Comparison of ENCODE assay signal across 17 cellular contexts in the genomic region with DNA sequence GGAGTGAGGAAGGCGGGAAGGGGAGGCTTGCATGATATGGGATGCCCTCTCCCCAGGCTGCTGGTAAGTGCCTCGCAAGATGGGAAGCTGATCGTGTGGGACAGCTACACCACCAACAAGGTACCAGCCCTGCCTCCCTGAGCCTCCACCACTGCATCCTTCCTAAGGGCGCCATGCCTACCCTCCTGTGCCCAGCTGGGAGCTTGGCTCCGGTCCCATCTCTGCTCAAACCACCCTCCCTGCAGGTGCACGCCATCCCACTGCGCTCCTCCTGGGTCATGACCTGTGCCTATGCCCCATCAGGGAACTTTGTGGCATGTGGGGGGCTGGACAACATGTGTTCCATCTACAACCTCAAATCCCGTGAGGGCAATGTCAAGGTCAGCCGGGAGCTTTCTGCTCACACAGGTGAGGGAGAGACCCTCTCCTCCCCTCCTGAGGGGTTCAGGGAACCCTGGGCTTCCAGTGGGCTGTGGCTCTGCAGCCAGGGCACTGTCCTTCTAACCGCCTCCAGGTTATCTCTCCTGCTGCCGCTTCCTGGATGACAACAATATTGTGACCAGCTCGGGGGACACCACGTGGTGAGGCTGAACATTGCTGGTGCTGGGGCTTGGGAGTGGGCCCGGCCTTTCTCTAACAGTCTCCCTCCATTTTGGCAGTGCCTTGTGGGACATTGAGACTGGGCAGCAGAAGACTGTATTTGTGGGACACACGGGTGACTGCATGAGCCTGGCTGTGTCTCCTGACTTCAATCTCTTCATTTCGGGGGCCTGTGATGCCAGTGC. TPM values are rescaled to one million over a fixed set of nuclear protein-coding genes. Genes with fewer than 3 reads are reported as not detected.
DNase-seq lines count a peak whose midpoint lies in the region; ATAC-seq and TF ChIP-seq lines count a peak whose summit lies in the region.
"Had no signal": no experiment of that assay in that cellular context is flagged by ENCODE, and none has a peak within 500 bp of the region (broad histone marks: within the 10 kb centered on the region; RNA-seq: fewer than 3 reads in every experiment).

No MANE protein-coding gene starts in this region.

- H3K36me3 ChIP-seq in DOHH2 (ENCODE audit: control insufficient read depth, low read length): peaks cover 25% of the 10 kb centered on the region
- H3K36me3 ChIP-seq in WERI-Rb-1: peaks cover 82% of the 10 kb centered on the region
- H3K36me3 ChIP-seq in liver (ENCODE audit: control insufficient read depth in 4 of 4, insufficient read depth in 3 of 4, low read depth in 1 of 4, low read length in 3 of 4): no peaks in the 10 kb centered on the region

- H3K9me3 ChIP-seq in DOHH2 (ENCODE audit: control insufficient read depth, insufficient read depth, low read length) (no peaks in the 10 kb centered on the region), WERI-Rb-1 (ENCODE audit: severe bottlenecking) (no peaks in the 10 kb centered on the region), liver (ENCODE audit: control insufficient read depth in 4 of 4, low read length in 3 of 4) (no peaks in the 10 kb centered on the region)
- H3K9me3 ChIP-seq: ascending aorta; BLaER1 treated with 17β-estradiol and CSF1 and Interleukin-3, amounts not matched to agents 10 nM and 100 nM; sigmoid colon had no signal

- no peak overlapping the region for H3K4me2 ChIP-seq in DOHH2 (ENCODE audit: low read length)
- H3K4me2 ChIP-seq: BLaER1 treated with 17β-estradiol and CSF1 and Interleukin-3, amounts not matched to agents 10 nM and 100 nM had no signal

- peak in 1 of 2 donors; percentile 42 for TF ChIP-seq RAD21 in liver (IDR thresholded peaks at IDR 0.05)

- H3K4me3 ChIP-seq in DOHH2 (ENCODE audit: low read length): no peak overlapping the region
- H3K4me3 ChIP-seq in WERI-Rb-1 (ENCODE audit: low read depth, low read length): peak overlapping the region; percentile 66
- H3K4me3 ChIP-seq in liver (ENCODE audit: low read depth in 1 of 3, low read length in 3 of 3): no peak overlapping the region
- H3K4me3 ChIP-seq: ascending aorta; BLaER1 treated with 17β-estradiol and CSF1 and Interleukin-3, amounts not matched to agents 10 nM and 100 nM; sigmoid colon had no signal

- peak; percentile 26 for TF ChIP-seq CTCF in DOHH2 (IDR thresholded peaks at IDR 0.05; ENCODE audit: low read depth, low read length, poor library complexity, severe bottlenecking)
- TF ChIP-seq CTCF in WERI-Rb-1 (IDR thresholded peaks at IDR 0.05; ENCODE audit: low read depth, low read length): peak; percentile 50
- TF ChIP-seq CTCF in liver (IDR thresholded peaks at IDR 0.05; ENCODE audit: low read depth, low read length, missing input control): peak; percentile 4

- DNase-seq in MV-4-11 (lab: John Stamatoyannopoulos, UW) (peak; percentile 33), WERI-Rb-1 (peak; percentile 87), GOT3 (lab: John Stamatoyannopoulos, UW) (no peak)
- DNase-seq in effector CD4-positive, alpha-beta T cell: no peak
- DNase-seq: activated CD4-positive, alpha-beta T cell treated with anti-CD3 and anti-CD28 coated beads for 1 hour; foreskin keratinocyte; GDM1; naive thymus-derived CD4-positive, alpha-beta T cell; NCI-H187; NCI-H774; sigmoid colon had no signal

- no peak overlapping the region for H3K27ac ChIP-seq in DOHH2 (ENCODE audit: low read depth, low read length)
- peak overlapping the region; percentile 92 for H3K27ac ChIP-seq in WERI-Rb-1
- no peak overlapping the region for H3K27ac ChIP-seq in liver (ENCODE audit: low read depth in 1 of 2, low read length in 2 of 2)
- H3K27ac ChIP-seq: ascending aorta; BLaER1 treated with 17β-estradiol and CSF1 and Interleukin-3, amounts not matched to agents 10 nM and 100 nM; foreskin keratinocyte; sigmoid colon had no signal

- no peaks in the 10 kb centered on the region for H4K20me1 ChIP-seq in DOHH2 (ENCODE audit: control insufficient read depth, insufficient read depth, low read depth, low read length)

- no peaks in the 10 kb centered on the region for H3K9me2 ChIP-seq in DOHH2 (replicated peaks; ENCODE audit: control insufficient read depth, low read length)

- H3K79me2 ChIP-seq in DOHH2 (ENCODE audit: control insufficient read depth, low read length): no peaks in the 10 kb centered on the region

- WGBS in liver: 61% methylated on average over 16 of the region's 16 CpGs

- peaks cover 13% of the 10 kb centered on the region for H3F3A ChIP-seq in DOHH2 (ENCODE audit: control insufficient read depth, insufficient read depth)

- no peak for ATAC-seq in GM19452 (IDR thresholded peaks at IDR 0.05; ENCODE audit: unreplicated experiment)
- no peak for ATAC-seq in GM18867 (IDR thresholded peaks at IDR 0.05; ENCODE audit: unreplicated experiment)
- ATAC-seq: foreskin keratinocyte; naive thymus-derived CD4-positive, alpha-beta T cell had no signal

- H3K4me1 ChIP-seq in DOHH2 (ENCODE audit: control insufficient read depth, low read length) (peaks cover 37% of the 10 kb centered on the region), liver (ENCODE audit: control insufficient read depth in 4 of 4, insufficient read depth in 4 of 4, low read length in 3 of 4) (no peaks in the 10 kb centered on the region)
- H3K4me1 ChIP-seq: ascending aorta, foreskin keratinocyte, sigmoid colon had no signal

- no peaks in the 10 kb centered on the region for H3K27me3 ChIP-seq in DOHH2 (ENCODE audit: control insufficient read depth, low read length)
- no peaks in the 10 kb centered on the region for H3K27me3 ChIP-seq in WERI-Rb-1 (ENCODE audit: insufficient read depth, low read depth, severe bottlenecking)
- no peaks in the 10 kb centered on the region for H3K27me3 ChIP-seq in liver (ENCODE audit: control insufficient read depth in 4 of 4, insufficient read depth in 4 of 4, low read length in 3 of 4)
- H3K27me3 ChIP-seq: ascending aorta, foreskin keratinocyte, sigmoid colon had no signal

- H3K9ac ChIP-seq in liver (ENCODE audit: low read depth in 1 of 2, low read length in 2 of 2): no peak overlapping the region
- H3K9ac ChIP-seq: BLaER1 treated with 17β-estradiol and CSF1 and Interleukin-3, amounts not matched to agents 10 nM and 100 nM had no signal

TF ChIP-seq in liver, 16 proteins besides CTCF, POLR2A, EP300 and RAD21 (continues in another document):
- TF ChIP-seq TAF1 (conservative IDR thresholded peaks at IDR 0.05): no peak
- no peak for TF ChIP-seq RXRA (IDR thresholded peaks at IDR 0.05)
- no peak for TF ChIP-seq FOXA1 (IDR thresholded peaks at IDR 0.05)
- TF ChIP-seq SP1 (IDR thresholded peaks at IDR 0.05): no peak
- TF ChIP-seq GABPA (IDR thresholded peaks at IDR 0.05 in 1 of 2, conservative IDR thresholded peaks at IDR 0.05 in 1 of 2): no peak
- TF ChIP-seq ATF3 (IDR thresholded peaks at IDR 0.05): no peak
- no peak for TF ChIP-seq YY1 (IDR thresholded peaks at IDR 0.05)
- no peak for TF ChIP-seq HNF4A (conservative IDR thresholded peaks at IDR 0.05)
- no peak for TF ChIP-seq HNF4G (IDR thresholded peaks at IDR 0.05)
- no peak for TF ChIP-seq NR2F2 (IDR thresholded peaks at IDR 0.05)
- TF ChIP-seq, protein P1, sequence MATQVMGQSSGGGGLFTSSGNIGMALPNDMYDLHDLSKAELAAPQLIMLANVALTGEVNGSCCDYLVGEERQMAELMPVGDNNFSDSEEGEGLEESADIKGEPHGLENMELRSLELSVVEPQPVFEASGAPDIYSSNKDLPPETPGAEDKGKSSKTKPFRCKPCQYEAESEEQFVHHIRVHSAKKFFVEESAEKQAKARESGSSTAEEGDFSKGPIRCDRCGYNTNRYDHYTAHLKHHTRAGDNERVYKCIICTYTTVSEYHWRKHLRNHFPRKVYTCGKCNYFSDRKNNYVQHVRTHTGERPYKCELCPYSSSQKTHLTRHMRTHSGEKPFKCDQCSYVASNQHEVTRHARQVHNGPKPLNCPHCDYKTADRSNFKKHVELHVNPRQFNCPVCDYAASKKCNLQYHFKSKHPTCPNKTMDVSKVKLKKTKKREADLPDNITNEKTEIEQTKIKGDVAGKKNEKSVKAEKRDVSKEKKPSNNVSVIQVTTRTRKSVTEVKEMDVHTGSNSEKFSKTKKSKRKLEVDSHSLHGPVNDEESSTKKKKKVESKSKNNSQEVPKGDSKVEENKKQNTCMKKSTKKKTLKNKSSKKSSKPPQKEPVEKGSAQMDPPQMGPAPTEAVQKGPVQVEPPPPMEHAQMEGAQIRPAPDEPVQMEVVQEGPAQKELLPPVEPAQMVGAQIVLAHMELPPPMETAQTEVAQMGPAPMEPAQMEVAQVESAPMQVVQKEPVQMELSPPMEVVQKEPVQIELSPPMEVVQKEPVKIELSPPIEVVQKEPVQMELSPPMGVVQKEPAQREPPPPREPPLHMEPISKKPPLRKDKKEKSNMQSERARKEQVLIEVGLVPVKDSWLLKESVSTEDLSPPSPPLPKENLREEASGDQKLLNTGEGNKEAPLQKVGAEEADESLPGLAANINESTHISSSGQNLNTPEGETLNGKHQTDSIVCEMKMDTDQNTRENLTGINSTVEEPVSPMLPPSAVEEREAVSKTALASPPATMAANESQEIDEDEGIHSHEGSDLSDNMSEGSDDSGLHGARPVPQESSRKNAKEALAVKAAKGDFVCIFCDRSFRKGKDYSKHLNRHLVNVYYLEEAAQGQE (IDR thresholded peaks at IDR 0.05): no peak
- no peak for TF ChIP-seq FOXA2 (IDR thresholded peaks at IDR 0.05)

RNA-seq across cellular contexts. Expression of gene GNB3, which starts 2.6 kb away (rescaled TPM):
- under 1 TPM in 1 of 2 donors, not detected in 1; under 0.01 TPM for total RNA-seq in liver
- under 1 TPM in 1 of 2 donors, not detected in 1; 0.12 TPM for polyA plus RNA-seq in liver

RNA-seq across cellular contexts. Expression of gene CDCA3, which starts 7.8 kb away (rescaled TPM):
- 10 to 100 TPM in 1 of 2 donors, under 1 TPM in 1; 0.25 to 26.0 TPM for total RNA-seq in liver
- 1 to 10 TPM; 1.3 to 3.9 TPM for polyA plus RNA-seq in liver
- total RNA-seq: ascending aorta had no signal

RNA-seq across cellular contexts. Expression of gene USP5, which starts 8.6 kb away (rescaled TPM):
- 10 to 100 TPM; 39.8 to 41.0 TPM for total RNA-seq in liver
- 10 to 100 TPM; 15.2 to 31.6 TPM for polyA plus RNA-seq in liver

RNA-seq across cellular contexts. Expression of gene P3H3, which starts 15.1 kb away (rescaled TPM):
- total RNA-seq in liver: 1 to 10 TPM; 1.5 to 1.9 TPM
- 1 to 10 TPM in 1 of 2 donors, under 1 TPM in 1; 0.42 to 1.7 TPM for polyA plus RNA-seq in liver

RNA-seq across cellular contexts. Expression of gene GPR162, which starts 21.7 kb away (rescaled TPM):
- total RNA-seq in liver: 1 to 10 TPM in 1 of 2 donors, under 1 TPM in 1; 0.59 to 2.1 TPM
- 1 to 10 TPM; 1.4 to 2.4 TPM for polyA plus RNA-seq in liver
- polyA plus RNA-seq: naive thymus-derived CD4-positive, alpha-beta T cell had no signal

Comparison
In these comparisons a context has a peak if more than half of its experiments do, and no peak if none do; other contexts are left out.
1. DNase-seq: peak in MV-4-11 (single experiment) and WERI-Rb-1 (single experiment); none in GOT3 (single experiment) and effector CD4-positive, alpha-beta T cell (single experiment).
2. Peak in every context shown above with its lines, with median percentiles within 50 percentile points of each other: CTCF ChIP-seq.